Comparison of ENCODE assay signal across 1 cellular context in the genomic region with DNA sequence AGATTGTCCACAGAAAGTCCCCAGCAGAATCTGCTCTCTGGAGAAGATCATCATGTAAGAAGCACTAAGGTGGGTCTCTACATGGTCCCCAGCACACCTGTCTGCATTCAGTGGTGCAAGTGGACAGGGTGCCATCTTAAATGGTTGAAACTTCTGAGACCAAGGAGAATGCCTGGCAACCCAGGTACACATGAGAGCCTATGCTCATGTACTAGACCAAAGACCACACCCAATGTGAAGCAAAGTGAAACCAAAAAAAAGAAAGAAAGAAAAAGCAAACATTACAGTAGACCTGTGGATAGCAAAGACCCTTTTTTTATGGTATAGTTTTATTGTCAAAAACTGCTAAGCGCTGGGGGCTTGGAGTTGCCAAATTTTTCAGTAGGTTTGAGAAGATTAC.
TF ChIP-seq lines count a peak whose summit lies in the region.

No MANE protein-coding gene starts in this region.

TF ChIP-seq in HEK293T, 16 proteins besides CTCF, POLR2A, EP300 and RAD21:
- TF ChIP-seq NFRKB (IDR thresholded peaks at IDR 0.05) (no peak), LEF1 (IDR thresholded peaks at IDR 0.05; ENCODE audit: borderline replicate concordance) (no peak), SP1 (IDR thresholded peaks at IDR 0.05) (no peak), L3MBTL2 (conservative IDR thresholded peaks at IDR 0.05) (no peak), HDGF (IDR thresholded peaks at IDR 0.05; ENCODE audit: borderline replicate concordance) (no peak), ELF4 (IDR thresholded peaks at IDR 0.05) (no peak), TARDBP (IDR thresholded peaks at IDR 0.05) (no peak), FOXM1 (IDR thresholded peaks at IDR 0.05; ENCODE audit: borderline replicate concordance) (no peak), SUZ12 (IDR thresholded peaks at IDR 0.05) (no peak), FOXA1 (IDR thresholded peaks at IDR 0.05) (no peak), ZNF384 (IDR thresholded peaks at IDR 0.05) (no peak), BHLHE40 (IDR thresholded peaks at IDR 0.05; ENCODE audit: borderline replicate concordance) (no peak), CTBP1 (IDR thresholded peaks at IDR 0.05; ENCODE audit: borderline replicate concordance) (no peak), ARNT (IDR thresholded peaks at IDR 0.05) (no peak), FOXK2 (IDR thresholded peaks at IDR 0.05) (no peak)
- TF ChIP-seq, protein P1, sequence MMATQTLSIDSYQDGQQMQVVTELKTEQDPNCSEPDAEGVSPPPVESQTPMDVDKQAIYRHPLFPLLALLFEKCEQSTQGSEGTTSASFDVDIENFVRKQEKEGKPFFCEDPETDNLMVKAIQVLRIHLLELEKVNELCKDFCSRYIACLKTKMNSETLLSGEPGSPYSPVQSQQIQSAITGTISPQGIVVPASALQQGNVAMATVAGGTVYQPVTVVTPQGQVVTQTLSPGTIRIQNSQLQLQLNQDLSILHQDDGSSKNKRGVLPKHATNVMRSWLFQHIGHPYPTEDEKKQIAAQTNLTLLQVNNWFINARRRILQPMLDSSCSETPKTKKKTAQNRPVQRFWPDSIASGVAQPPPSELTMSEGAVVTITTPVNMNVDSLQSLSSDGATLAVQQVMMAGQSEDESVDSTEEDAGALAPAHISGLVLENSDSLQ (IDR thresholded peaks at IDR 0.05), result no peak
